ENCODE assay signal across 31 cellular contexts in the genomic region with DNA sequence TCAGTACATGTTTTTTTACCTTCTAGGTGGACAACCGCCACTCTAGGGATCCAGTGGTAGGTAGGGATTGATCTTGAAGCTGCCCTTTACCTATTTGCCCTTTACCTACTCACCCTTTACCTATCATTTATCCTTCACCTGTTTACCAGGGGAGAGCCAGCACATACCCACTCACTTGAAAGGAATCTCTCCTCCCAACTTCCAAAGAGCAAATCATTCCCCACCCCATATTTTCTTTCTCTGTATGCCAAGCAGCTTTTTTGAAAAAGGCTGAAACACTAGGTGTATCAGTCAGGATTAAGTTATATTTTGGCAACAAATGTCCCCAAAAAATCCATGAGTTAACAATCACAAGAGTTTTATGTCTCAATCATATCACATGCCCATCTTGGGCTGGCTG.
"Had no signal": no experiment of that assay in that cellular context is flagged by ENCODE, and none has a peak within 500 bp of the region (broad histone marks: within the 10 kb centered on the region; RNA-seq: fewer than 3 reads in every experiment).

No MANE protein-coding gene starts in this region.

- H3K27me3 ChIP-seq: adrenal gland, body of pancreas, gastrocnemius medialis, heart left ventricle had no signal

- DNase-seq: activated CD4-positive, alpha-beta memory T cell treated with anti-CD3 and anti-CD28 coated beads for 36 hours; activated CD4-positive, alpha-beta T cell treated with anti-CD3 and anti-CD28 coated beads for 36 hours; activated CD4-positive, alpha-beta T cell treated with anti-CD3 and anti-CD28 coated beads, Interleukin-2, amount 10 ng/mL, durations not matched to agents 24 days and 14 days; activated CD4-positive, CD25-positive, alpha-beta regulatory T cell; activated CD4-positive, CD25-positive, alpha-beta regulatory T cell treated with anti-CD3 and anti-CD28 coated beads, Interleukin-2, amount 50 U/mL, for 72 hours; activated CD8-positive, alpha-beta memory T cell treated with anti-CD3 and anti-CD28 coated beads, Interleukin-2, amount 10 ng/mL, durations not matched to agents 7 days and 5 days; activated CD8-positive, alpha-beta memory T cell treated with anti-CD3 and anti-CD28 coated beads, Interleukin-2, amount 50 U/mL, for 4 hours; activated CD8-positive, alpha-beta T cell treated with anti-CD3 and anti-CD28 coated beads, Interleukin-2, amount 10 ng/mL, durations not matched to agents 7 days and 5 days; activated effector memory CD4-positive, alpha-beta T cell treated with anti-CD3 and anti-CD28 coated beads, Interleukin-2, amount 50 U/mL, for 16 hours; activated naive CD4-positive, alpha-beta T cell treated with anti-CD3 and anti-CD28 coated beads for 36 hours; activated naive CD8-positive, alpha-beta T cell treated with anti-CD3 and anti-CD28 coated beads for 36 hours; activated naive CD8-positive, alpha-beta T cell treated with anti-CD3 and anti-CD28 coated beads, Interleukin-2, amount 50 U/mL, for 24 hours; activated T-cell treated with anti-CD3 and anti-CD28 coated beads, Interleukin-2, amount 50 U/mL, for 1 hour; activated T-cell treated with anti-CD3 and anti-CD28 coated beads, Interleukin-2, amount 50 U/mL, for 48 hours; adrenal gland; amygdala; aorta; body of pancreas; effector CD4-positive, alpha-beta T cell; effector memory CD8-positive, alpha-beta T cell; foreskin fibroblast; gastrocnemius medialis; glutamatergic neuron; heart left ventricle; T-helper 2 cell had no signal

- H3K4me3 ChIP-seq: adrenal gland, body of pancreas, coronary artery, gastrocnemius medialis, heart left ventricle had no signal

- H3K4me1 Mint-ChIP-seq: central memory CD8-positive, alpha-beta T cell had no signal

- H3K27me3 Mint-ChIP-seq: activated CD4-positive, alpha-beta memory T cell treated with anti-CD3 and anti-CD28 coated beads for 36 hours; activated CD4-positive, alpha-beta T cell treated with anti-CD3 and anti-CD28 coated beads for 36 hours; activated naive CD4-positive, alpha-beta T cell treated with anti-CD3 and anti-CD28 coated beads, Interleukin-2, amount 50 U/mL, for 24 hours; activated naive CD8-positive, alpha-beta T cell treated with anti-CD3 and anti-CD28 coated beads for 36 hours; activated naive CD8-positive, alpha-beta T cell treated with anti-CD3 and anti-CD28 coated beads, Interleukin-2, amount 50 U/mL, for 24 hours; dendritic cell treated with granulocyte-macrophage colony-stimulating factor and Interleukin-4, amounts not matched to agents 40 ng/mL and 50 ng/mL, for 4 days had no signal

- H3K36me3 ChIP-seq: adrenal gland, gastrocnemius medialis, heart left ventricle had no signal

- H3K4me1 ChIP-seq: adrenal gland had no signal

- H3K27ac Mint-ChIP-seq: activated CD4-positive, alpha-beta memory T cell treated with anti-CD3 and anti-CD28 coated beads for 36 hours; activated CD4-positive, alpha-beta T cell treated with anti-CD3 and anti-CD28 coated beads for 36 hours; activated CD4-positive, alpha-beta T cell treated with anti-CD3 and anti-CD28 coated beads, Interleukin-2, amount 10 ng/mL, durations not matched to agents 24 days and 14 days; activated CD8-positive, alpha-beta memory T cell treated with anti-CD3 and anti-CD28 coated beads, Interleukin-2, amount 10 ng/mL, durations not matched to agents 7 days and 5 days; activated CD8-positive, alpha-beta T cell treated with anti-CD3 and anti-CD28 coated beads, Interleukin-2, amount 10 ng/mL, durations not matched to agents 7 days and 5 days; activated naive CD4-positive, alpha-beta T cell treated with anti-CD3 and anti-CD28 coated beads for 36 hours; activated naive CD4-positive, alpha-beta T cell treated with anti-CD3 and anti-CD28 coated beads, Interleukin-2, amount 50 U/mL, for 24 hours; activated naive CD8-positive, alpha-beta T cell treated with anti-CD3 and anti-CD28 coated beads for 36 hours; activated naive CD8-positive, alpha-beta T cell treated with anti-CD3 and anti-CD28 coated beads, Interleukin-2, amount 50 U/mL, for 24 hours; activated T-helper 1 cell treated with anti-CD3 and anti-CD28 coated beads, Interleukin-12 subunit alpha, Interleukin-12 subunit beta, Interleukin-2, Interleukin-4 antibody, amounts not matched to agents 30 ng/mL and 10 ng/mL and 1 ng/mL, durations not matched to agents 14 hours and 24 hours and 36 hours; activated T-helper 2 cell treated with anti-CD3 and anti-CD28 coated beads, Interferon-gamma antibody, Interleukin-2, Interleukin-4, amounts not matched to agents 10 μg/mL and 5 μg/mL and 100 μg/mL, durations not matched to agents 14 hours and 24 hours and 36 hours; dendritic cell treated with granulocyte-macrophage colony-stimulating factor and Interleukin-4, amounts not matched to agents 40 ng/mL and 50 ng/mL, for 4 days; effector memory CD8-positive, alpha-beta T cell had no signal

- H3K4me3 Mint-ChIP-seq: activated CD4-positive, alpha-beta memory T cell treated with anti-CD3 and anti-CD28 coated beads for 36 hours; activated CD4-positive, alpha-beta T cell treated with anti-CD3 and anti-CD28 coated beads for 36 hours; activated CD4-positive, alpha-beta T cell treated with anti-CD3 and anti-CD28 coated beads, Interleukin-2, amount 10 ng/mL, durations not matched to agents 24 days and 14 days; activated CD8-positive, alpha-beta memory T cell treated with anti-CD3 and anti-CD28 coated beads, Interleukin-2, amount 10 ng/mL, durations not matched to agents 7 days and 5 days; activated CD8-positive, alpha-beta T cell treated with anti-CD3 and anti-CD28 coated beads, Interleukin-2, amount 10 ng/mL, durations not matched to agents 7 days and 5 days; activated naive CD4-positive, alpha-beta T cell treated with anti-CD3 and anti-CD28 coated beads for 36 hours; activated naive CD4-positive, alpha-beta T cell treated with anti-CD3 and anti-CD28 coated beads, Interleukin-2, amount 50 U/mL, for 24 hours; activated naive CD8-positive, alpha-beta T cell treated with anti-CD3 and anti-CD28 coated beads for 36 hours; activated naive CD8-positive, alpha-beta T cell treated with anti-CD3 and anti-CD28 coated beads, Interleukin-2, amount 50 U/mL, for 24 hours; activated T-helper 1 cell treated with anti-CD3 and anti-CD28 coated beads, Interleukin-12 subunit alpha, Interleukin-12 subunit beta, Interleukin-2, Interleukin-4 antibody, amounts not matched to agents 30 ng/mL and 10 ng/mL and 1 ng/mL, durations not matched to agents 14 hours and 24 hours and 36 hours; central memory CD8-positive, alpha-beta T cell; dendritic cell treated with granulocyte-macrophage colony-stimulating factor and Interleukin-4, amounts not matched to agents 40 ng/mL and 50 ng/mL, for 4 days; effector memory CD8-positive, alpha-beta T cell had no signal

- H3K9me3 ChIP-seq: adrenal gland, body of pancreas, gastrocnemius medialis had no signal

- H3K36me3 Mint-ChIP-seq: activated CD8-positive, alpha-beta memory T cell treated with anti-CD3 and anti-CD28 coated beads, Interleukin-2, amount 10 ng/mL, durations not matched to agents 7 days and 5 days had no signal

- H3K27ac ChIP-seq: adrenal gland, body of pancreas, coronary artery, gastrocnemius medialis, heart left ventricle had no signal

- H3K9me3 Mint-ChIP-seq: activated CD4-positive, alpha-beta memory T cell treated with anti-CD3 and anti-CD28 coated beads for 36 hours; activated naive CD4-positive, alpha-beta T cell treated with anti-CD3 and anti-CD28 coated beads for 36 hours; activated naive CD4-positive, alpha-beta T cell treated with anti-CD3 and anti-CD28 coated beads, Interleukin-2, amount 50 U/mL, for 24 hours; activated naive CD8-positive, alpha-beta T cell treated with anti-CD3 and anti-CD28 coated beads for 36 hours; activated naive CD8-positive, alpha-beta T cell treated with anti-CD3 and anti-CD28 coated beads, Interleukin-2, amount 50 U/mL, for 24 hours; central memory CD8-positive, alpha-beta T cell; dendritic cell treated with granulocyte-macrophage colony-stimulating factor and Interleukin-4, amounts not matched to agents 40 ng/mL and 50 ng/mL, for 4 days; effector memory CD8-positive, alpha-beta T cell had no signal
